ENCODE assay signal across 1 cellular context in genomic region chr9:130537346-130538050, GRCh38.
TF ChIP-seq lines count a peak whose summit lies in the region.

No MANE protein-coding gene starts in this region.

TF ChIP-seq in K562, 482 proteins besides CTCF, POLR2A, EP300 and RAD21 (continued from another document):
- TF ChIP-seq STAT6 (CRISPR knock-in tag; IDR thresholded peaks at IDR 0.05) (no peak), RNF2 (IDR thresholded peaks at IDR 0.05) (peak; percentile 91), ZNF583 (CRISPR knock-in tag; IDR thresholded peaks at IDR 0.05) (peak; percentile 83; the same call in 1 of the 2 replicates), EGR1 (conservative IDR thresholded peaks at IDR 0.05) (peak; percentile 67), RBFOX2 (IDR thresholded peaks at IDR 0.05; ENCODE audit: low read depth, low read length) (peak; percentile 79), TSC22D4 (tag; IDR thresholded peaks at IDR 0.05) (no peak), ZKSCAN8 (CRISPR knock-in tag; IDR thresholded peaks at IDR 0.05) (peak; percentile 76; the same call in 1 of the 2 replicates), GABPB1 (CRISPR knock-in tag; IDR thresholded peaks at IDR 0.05) (peak; percentile 66)
